8 cellular contexts compared by ENCODE assay signal in genomic region chr1:31183927-31184554, GRCh38. TPM values are rescaled to one million over a fixed set of nuclear protein-coding genes. Genes with fewer than 3 reads are reported as not detected.
DNase-seq lines count a peak whose midpoint lies in the region; ATAC-seq and TF ChIP-seq lines count a peak whose summit lies in the region.

No MANE protein-coding gene starts in this region.

- H3K27me3 ChIP-seq in CD4-positive, alpha-beta T cell (ENCODE audit: control insufficient read depth, insufficient read depth, low read length), result peaks cover 43% of the 10 kb centered on the region
- no peaks in the 10 kb centered on the region for H3K27me3 ChIP-seq in GM23248 (replicated peaks; ENCODE audit: insufficient read depth)

- no peak overlapping the region for H3K4me3 Mint-ChIP-seq in CD4-positive, alpha-beta T cell
- H3K4me3 Mint-ChIP-seq in activated naive CD8-positive, alpha-beta T cell treated with anti-CD3 and anti-CD28 coated beads for 36 hours, result no peak overlapping the region
- no peak overlapping the region for H3K4me3 Mint-ChIP-seq in immature natural killer cell

- no peak overlapping the region for H3K4me3 ChIP-seq in GM23248

- DNase-seq in CD4-positive, alpha-beta T cell, result peak in 1 of 10 experiments; percentile 8
- DNase-seq in GM23248, result peak; percentile 43
- peak; percentile 8 for DNase-seq in NCI-H510A treated with DMSO at 0.1 percent for 48 hours (lab: John Stamatoyannopoulos, UW)
- peak; percentile 36 for DNase-seq in activated naive CD8-positive, alpha-beta T cell treated with anti-CD3 and anti-CD28 coated beads for 36 hours
- peak in 2 of 3 donors; percentile 12 to 27 for DNase-seq in immature natural killer cell
- DNase-seq in stimulated activated CD4-positive, alpha-beta T cell treated with anti-CD3 and anti-CD28 coated beads, Interleukin-4, amount 100 ng/mL, for 4 hours, result peak; percentile 8 to 11
- DNase-seq in posterior vena cava (ENCODE audit: low spot score), result no peak
- no peak for DNase-seq in dedifferentiated amniotic fluid mesenchymal stem cell (ENCODE audit: extremely low spot score)

- WGBS in GM23248 (ENCODE audit: low coverage in 1 of 2, low lambda C conversion rate in 2 of 2, missing lambda C conversion rate in 2 of 2), 2 experiments, result 44 to 45% methylated on average over 6 of the region's 6 CpGs

- no peak overlapping the region for H3K4me2 ChIP-seq in GM23248 (ENCODE audit: unreplicated experiment)

- no peaks in the 10 kb centered on the region for H3K36me3 ChIP-seq in GM23248 (ENCODE audit: low read depth)

- H3K9me3 Mint-ChIP-seq in CD4-positive, alpha-beta T cell, result no peaks in the 10 kb centered on the region
- no peaks in the 10 kb centered on the region for H3K9me3 Mint-ChIP-seq in activated naive CD8-positive, alpha-beta T cell treated with anti-CD3 and anti-CD28 coated beads for 36 hours
- no peaks in the 10 kb centered on the region for H3K9me3 Mint-ChIP-seq in immature natural killer cell

- H3K9me2 ChIP-seq in GM23248 (ENCODE audit: insufficient read depth), result no peaks in the 10 kb centered on the region

- TF ChIP-seq CTCF in CD4-positive, alpha-beta T cell (IDR thresholded peaks at IDR 0.05), result peak; percentile 52

- no peaks in the 10 kb centered on the region for H3K9me3 ChIP-seq in CD4-positive, alpha-beta T cell (ENCODE audit: control insufficient read depth, low read length)
- no peaks in the 10 kb centered on the region for H3K9me3 ChIP-seq in GM23248 (ENCODE audit: low read depth)

- ATAC-seq in CD4-positive, alpha-beta T cell (ENCODE audit: poor library complexity), result no peak

- POLR2A ChIA-PET in CD4-positive, alpha-beta T cell (lab: Charles Lee), result no interaction called here

- CTCF ChIA-PET in CD4-positive, alpha-beta T cell (lab: Charles Lee), result no interaction called here

- H3K27ac Mint-ChIP-seq in CD4-positive, alpha-beta T cell, result no peak overlapping the region
- H3K27ac Mint-ChIP-seq in activated naive CD8-positive, alpha-beta T cell treated with anti-CD3 and anti-CD28 coated beads for 36 hours, result no peak overlapping the region
- no peak overlapping the region for H3K27ac Mint-ChIP-seq in immature natural killer cell

- H3F3A ChIP-seq in GM23248 (ENCODE audit: insufficient read depth), result no peaks in the 10 kb centered on the region

- no peaks in the 10 kb centered on the region for H3K79me2 ChIP-seq in GM23248 (ENCODE audit: insufficient read depth)

- H4K20me1 ChIP-seq in GM23248 (ENCODE audit: insufficient read depth), result no peaks in the 10 kb centered on the region

- H3K4me1 Mint-ChIP-seq in CD4-positive, alpha-beta T cell (ENCODE audit: low read depth), result peaks cover 4% of the 10 kb centered on the region
- H3K4me1 Mint-ChIP-seq in activated naive CD8-positive, alpha-beta T cell treated with anti-CD3 and anti-CD28 coated beads for 36 hours, result peaks cover 2% of the 10 kb centered on the region
- peaks cover 6 to 12% of the 10 kb centered on the region in 2 donors for H3K4me1 Mint-ChIP-seq in immature natural killer cell

- no peak overlapping the region for H2AFZ ChIP-seq in GM23248

- no peaks in the 10 kb centered on the region for H3K36me3 Mint-ChIP-seq in CD4-positive, alpha-beta T cell (ENCODE audit: low read depth)
- no peaks in the 10 kb centered on the region for H3K36me3 Mint-ChIP-seq in activated naive CD8-positive, alpha-beta T cell treated with anti-CD3 and anti-CD28 coated beads for 36 hours
- H3K36me3 Mint-ChIP-seq in immature natural killer cell, result no peaks in the 10 kb centered on the region

- H3K4me1 ChIP-seq in GM23248 (ENCODE audit: insufficient read depth), result no peaks in the 10 kb centered on the region

- H3K27ac ChIP-seq in CD4-positive, alpha-beta T cell (ENCODE audit: low read depth, low read length), result no peak overlapping the region
- H3K27ac ChIP-seq in GM23248, result no peak overlapping the region

- H3K27me3 Mint-ChIP-seq in CD4-positive, alpha-beta T cell, result peaks cover 66% of the 10 kb centered on the region
- H3K27me3 Mint-ChIP-seq in activated naive CD8-positive, alpha-beta T cell treated with anti-CD3 and anti-CD28 coated beads for 36 hours, result peaks cover 55% of the 10 kb centered on the region
- peaks cover 5 to 13% (median 9%) of the 10 kb centered on the region in 3 donors for H3K27me3 Mint-ChIP-seq in immature natural killer cell (ENCODE audit: low read depth in 3 of 3)

- intact Hi-C loops in CD4-positive, alpha-beta T cell (cut with DNase I, micrococcal nuclease), result loop anchor here in 1 of 2 experiments (1.0 to 5.0 kb wide), 3 partner anchors 153 to 363 kb away; no protein-coding TSS in a partner anchor
- intact Hi-C loops in posterior vena cava (cut with DNase I), result loop anchor here (5.0 to 10.0 kb wide), 2 partner anchors 238 to 241 kb away; no protein-coding TSS in a partner anchor

- in situ Hi-C loops in GM23248 (cut with MboI), result loop anchor here (25.0 kb wide), 1 partner anchor 353 kb away; no protein-coding TSS in a partner anchor

- H3K9ac ChIP-seq in GM23248, result no peak overlapping the region

RNA-seq across cellular contexts. Expression of gene NKAIN1, which starts 55.6 kb away (rescaled TPM):
- total RNA-seq in CD4-positive, alpha-beta T cell, result not detected
- 0.11 TPM in 1 of 2 replicates, not detected in the other for total RNA-seq in GM23248 (2014; rRNA removed; shearing (Covaris generic))
- polyA plus RNA-seq in GM23248 (2016; fragmentation: Nextera tagmentation; extraction: Ambion mirVana), result not detected in 2 replicates
- not detected for total RNA-seq in activated naive CD8-positive, alpha-beta T cell treated with anti-CD3 and anti-CD28 coated beads for 36 hours
- polyA plus RNA-seq in immature natural killer cell, result under 1 TPM in 1 of 3 donors, not detected in 2; 0.35 TPM
- under 1 TPM in 1 of 2 donors, not detected in 1; 0.28 TPM for total RNA-seq in posterior vena cava

Comparison
In these comparisons a context has a peak if more than half of its experiments do, and no peak if none do; other contexts are left out.
1. DNase-seq: peak in GM23248 (single experiment), NCI-H510A treated with DMSO at 0.1 percent for 48 hours (single experiment), activated naive CD8-positive, alpha-beta T cell treated with anti-CD3 and anti-CD28 coated beads for 36 hours (single experiment), immature natural killer cell (2 of 3) and stimulated activated CD4-positive, alpha-beta T cell treated with anti-CD3 and anti-CD28 coated beads, Interleukin-4, amount 100 ng/mL, for 4 hours (2 of 2); none in posterior vena cava (single experiment) and dedifferentiated amniotic fluid mesenchymal stem cell (single experiment).